Comparison of ENCODE assay signal across 26 cellular contexts in the genomic region with DNA sequence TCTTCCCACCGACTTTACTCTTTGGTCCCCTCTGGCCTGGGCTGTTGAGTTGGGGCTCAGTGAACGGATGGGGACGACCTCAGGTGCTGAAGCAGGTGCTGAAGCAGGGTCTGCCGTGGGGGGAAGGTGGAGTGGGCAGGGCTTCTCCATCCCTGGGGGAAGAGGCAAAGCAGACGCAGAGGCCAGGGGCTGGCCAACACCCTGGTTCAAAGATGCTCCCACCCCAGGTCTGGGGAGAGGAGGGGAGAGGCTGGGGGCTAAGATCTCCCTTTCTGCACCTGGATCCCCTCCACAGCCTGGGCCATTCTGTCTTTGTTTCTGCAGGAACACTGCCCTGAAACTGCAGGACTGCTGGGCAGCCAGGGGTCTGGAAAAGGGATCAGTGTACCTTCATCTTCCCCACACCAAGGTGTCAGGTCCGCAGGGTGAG. TPM values are rescaled to one million over a fixed set of nuclear protein-coding genes. Genes with fewer than 3 reads are reported as not detected.
DNase-seq lines count a peak whose midpoint lies in the region; ATAC-seq, FAIRE-seq and TF ChIP-seq lines count a peak whose summit lies in the region.
"Had no signal": no experiment of that assay in that cellular context is flagged by ENCODE, and none has a peak within 500 bp of the region (broad histone marks: within the 10 kb centered on the region; RNA-seq: fewer than 3 reads in every experiment).

No MANE protein-coding gene starts in this region.

- H3K4me3 ChIP-seq in left ventricle myocardium inferior (no peak overlapping the region), kidney (ENCODE audit: low read length in 2 of 2) (no peak overlapping the region), osteoblast (ENCODE audit: insufficient read depth, low read length) (no peak overlapping the region)
- H3K4me3 ChIP-seq: MG63, Peyer's patch, SJSA1 had no signal

- H3K4me1 Mint-ChIP-seq in activated naive CD4-positive, alpha-beta T cell treated with anti-CD3 and anti-CD28 coated beads for 36 hours (ENCODE audit: low read depth), result no peaks in the 10 kb centered on the region

- no peak overlapping the region for H3K9ac ChIP-seq in kidney (ENCODE audit: low read length in 2 of 2)

- H3K4me2 ChIP-seq in osteoblast (ENCODE audit: insufficient read depth, low read length), result no peak overlapping the region

- no peak for TF ChIP-seq CTCF in left ventricle myocardium inferior (IDR thresholded peaks at IDR 0.05; ENCODE audit: borderline replicate concordance)
- no peak for TF ChIP-seq CTCF in kidney (IDR thresholded peaks at IDR 0.05; ENCODE audit: borderline replicate concordance, extremely low read depth, insufficient read depth)
- TF ChIP-seq CTCF in osteoblast (IDR thresholded peaks at IDR 0.05; ENCODE audit: extremely low read depth, low read depth, low read length), result no peak
- TF ChIP-seq CTCF in omental fat pad (IDR thresholded peaks at IDR 0.05), result no peak

- intact Hi-C loops in Right ventricle myocardium superior (cut with DNase I) (no loop called here), left ventricle myocardium inferior (cut with micrococcal nuclease) (no loop called here), kidney (cut with DNase I) (no loop called here)
- intact Hi-C loops in activated naive CD4-positive, alpha-beta T cell treated with anti-CD3 and anti-CD28 coated beads for 36 hours (cut with micrococcal nuclease), result no loop called here

- H3K4me1 ChIP-seq in left ventricle myocardium inferior (peaks cover 9% of the 10 kb centered on the region), kidney (ENCODE audit: control insufficient read depth in 1 of 2, insufficient read depth in 1 of 2, low read depth in 1 of 2, low read length in 2 of 2) (peaks cover 0 to 3% of the 10 kb centered on the region in 2 donors), osteoblast (ENCODE audit: insufficient read depth, low read length) (no peaks in the 10 kb centered on the region)
- H3K4me1 ChIP-seq: SJSA1 had no signal

- ATAC-seq in Right ventricle myocardium superior (ENCODE audit: poor library complexity), result no peak
- no peak for ATAC-seq in HG02759 (IDR thresholded peaks at IDR 0.05; ENCODE audit: unreplicated experiment)
- ATAC-seq in HG02884 (IDR thresholded peaks at IDR 0.05; ENCODE audit: unreplicated experiment), result no peak
- no peak for ATAC-seq in omental fat pad (ENCODE audit: low FRiP score)

- FAIRE-seq in kidney (lab: Jason Lieb, UNC), result no peak
- FAIRE-seq: GM12892, HTR-8/SVneo had no signal

- no peak overlapping the region for H3K27ac Mint-ChIP-seq in activated naive CD4-positive, alpha-beta T cell treated with anti-CD3 and anti-CD28 coated beads for 36 hours
- H3K27ac Mint-ChIP-seq: CD8-positive, alpha-beta memory T cell had no signal

- H3K79me2 ChIP-seq in osteoblast (ENCODE audit: insufficient read depth, low read length), result no peaks in the 10 kb centered on the region

- peaks cover 48% of the 10 kb centered on the region for H3K27me3 Mint-ChIP-seq in activated naive CD4-positive, alpha-beta T cell treated with anti-CD3 and anti-CD28 coated beads for 36 hours (ENCODE audit: low read depth)

- H3K27ac ChIP-seq in left ventricle myocardium inferior (replicated peaks), result no peak overlapping the region
- no peak overlapping the region for H3K27ac ChIP-seq in kidney (ENCODE audit: low read depth in 2 of 2, low read length in 2 of 2)
- no peak overlapping the region for H3K27ac ChIP-seq in osteoblast (ENCODE audit: low read depth, low read length)
- H3K27ac ChIP-seq: Peyer's patch, SJSA1 had no signal

- CTCF ChIA-PET in activated naive CD4-positive, alpha-beta T cell treated with anti-CD3 and anti-CD28 coated beads for 36 hours (lab: Charles Lee), result no interaction called here

- H3K27me3 ChIP-seq in left ventricle myocardium inferior (ENCODE audit: low read depth) (peaks cover 81% of the 10 kb centered on the region), osteoblast (ENCODE audit: insufficient read depth, low read length) (peaks cover 66% of the 10 kb centered on the region)
- H3K27me3 ChIP-seq: Peyer's patch had no signal

- H3K9me3 ChIP-seq in left ventricle myocardium inferior (replicated peaks), result no peaks in the 10 kb centered on the region
- H3K9me3 ChIP-seq in kidney (ENCODE audit: control insufficient read depth in 1 of 2, low read length in 2 of 2), result no peaks in the 10 kb centered on the region
- H3K9me3 ChIP-seq in osteoblast (ENCODE audit: low read depth, low read length), result no peaks in the 10 kb centered on the region
- H3K9me3 ChIP-seq: MG63, Peyer's patch, SJSA1 had no signal

- peak; percentile 34 for DNase-seq in Right ventricle myocardium superior
- no peak for DNase-seq in left ventricle myocardium inferior
- DNase-seq in kidney, result peak; percentile 37
- DNase-seq in osteoblast (ENCODE audit: insufficient read length, low spot score, missing footprints), result peak; percentile 49
- DNase-seq in omental fat pad (ENCODE audit: low spot score), result no peak
- DNase-seq in activated naive CD4-positive, alpha-beta T cell treated with anti-CD3 and anti-CD28 coated beads for 36 hours, result no peak
- DNase-seq: 8988T, C1 segment of cervical spinal cord, Calu3, DMS153, Kasumi-1, MG63, NCI-H1417 treated with DMSO at 0.1 percent for 48 hours, NCI-H187, NCI-H446, NCI-H526 had no signal

- no peaks in the 10 kb centered on the region for H3K36me3 Mint-ChIP-seq in activated naive CD4-positive, alpha-beta T cell treated with anti-CD3 and anti-CD28 coated beads for 36 hours (ENCODE audit: low read depth)
- H3K36me3 Mint-ChIP-seq: CD8-positive, alpha-beta memory T cell had no signal

- H2AFZ ChIP-seq in osteoblast (ENCODE audit: low read length), result no peak overlapping the region

- H4K20me1 ChIP-seq in osteoblast (ENCODE audit: insufficient read depth, low read length), result no peaks in the 10 kb centered on the region

- no peaks in the 10 kb centered on the region for H3K9me3 Mint-ChIP-seq in activated naive CD4-positive, alpha-beta T cell treated with anti-CD3 and anti-CD28 coated beads for 36 hours
- H3K9me3 Mint-ChIP-seq: CD8-positive, alpha-beta memory T cell had no signal

- H3K36me3 ChIP-seq in left ventricle myocardium inferior (no peaks in the 10 kb centered on the region), kidney (ENCODE audit: control insufficient read depth in 1 of 2, insufficient read depth in 2 of 2, low read length in 2 of 2) (no peaks in the 10 kb centered on the region), osteoblast (ENCODE audit: insufficient read depth, low read length) (no peaks in the 10 kb centered on the region)
- H3K36me3 ChIP-seq: MG63, Peyer's patch, SJSA1 had no signal

- H3K4me3 Mint-ChIP-seq in activated naive CD4-positive, alpha-beta T cell treated with anti-CD3 and anti-CD28 coated beads for 36 hours, result no peak overlapping the region
- H3K4me3 Mint-ChIP-seq: CD8-positive, alpha-beta memory T cell had no signal

RNA-seq across cellular contexts. Expression of a gene that starts 22.9 kb away (rescaled TPM):
- total RNA-seq in Right ventricle myocardium superior (not detected), left ventricle myocardium inferior (not detected), kidney (not detected), osteoblast (not detected in 2 replicates), omental fat pad (not detected)
- not detected for polyA plus RNA-seq in kidney (ENCODE audit: insufficient read depth, low read depth, low replicate concordance)
- 1 to 10 TPM; 2.0 to 2.1 TPM for total RNA-seq in activated naive CD4-positive, alpha-beta T cell treated with anti-CD3 and anti-CD28 coated beads for 36 hours
- total RNA-seq: Calu3, G401, H4, SJSA1 had no signal
- polyA plus RNA-seq: CD8-positive, alpha-beta memory T cell had no signal

RNA-seq across cellular contexts. Expression of a gene that starts 25.7 kb away (rescaled TPM):
- total RNA-seq in Right ventricle myocardium superior (not detected), left ventricle myocardium inferior (not detected), kidney (8.0 TPM), osteoblast (under 0.01 TPM in 2 replicates), omental fat pad (1 to 10 TPM; 3.8 to 9.8 (median 8.2) TPM)
- polyA plus RNA-seq in kidney (ENCODE audit: insufficient read depth, low read depth, low replicate concordance), result 0.15 TPM
- total RNA-seq in activated naive CD4-positive, alpha-beta T cell treated with anti-CD3 and anti-CD28 coated beads for 36 hours, result not detected
- total RNA-seq: Calu3; CD8-positive, alpha-beta memory T cell; G401; H4; OCI-LY7; SJSA1 had no signal
- polyA plus RNA-seq: CD8-positive, alpha-beta memory T cell had no signal

RNA-seq across cellular contexts. Expression of a gene that starts 53.7 kb away (rescaled TPM):
- total RNA-seq in Right ventricle myocardium superior (not detected), left ventricle myocardium inferior (not detected), kidney (not detected), osteoblast (not detected in 2 replicates), omental fat pad (under 1 TPM in 2 of 4 donors, not detected in 2; 0.09 to 0.24 TPM)
- polyA plus RNA-seq in kidney (ENCODE audit: insufficient read depth, low read depth, low replicate concordance), result not detected
- not detected for total RNA-seq in activated naive CD4-positive, alpha-beta T cell treated with anti-CD3 and anti-CD28 coated beads for 36 hours
- total RNA-seq: Calu3; CD8-positive, alpha-beta memory T cell; H4; Peyer's patch; SJSA1 had no signal
- polyA plus RNA-seq: CD8-positive, alpha-beta memory T cell had no signal

RNA-seq across cellular contexts. Expression of a gene that starts 59.3 kb away (rescaled TPM):
- total RNA-seq in Right ventricle myocardium superior (0.13 TPM), left ventricle myocardium inferior (not detected), kidney (0.25 TPM), osteoblast (not detected in 2 replicates), omental fat pad (under 1 TPM in 1 of 4 donors, not detected in 3; 0.46 TPM)
- polyA plus RNA-seq in kidney (ENCODE audit: insufficient read depth, low read depth, low replicate concordance), result not detected
- 1 to 10 TPM; 2.4 to 2.9 TPM for total RNA-seq in activated naive CD4-positive, alpha-beta T cell treated with anti-CD3 and anti-CD28 coated beads for 36 hours
- total RNA-seq: Peyer's patch, SJSA1 had no signal
- polyA plus RNA-seq: CD8-positive, alpha-beta memory T cell had no signal

Comparison
In these comparisons a context has a peak if more than half of its experiments do, and no peak if none do; other contexts are left out.
1. DNase-seq: peak in Right ventricle myocardium superior (single experiment), kidney (single experiment) and osteoblast (single experiment); none in left ventricle myocardium inferior (single experiment), omental fat pad (single experiment) and activated naive CD4-positive, alpha-beta T cell treated with anti-CD3 and anti-CD28 coated beads for 36 hours (single experiment).